ENCODE assay signal across 15 cellular contexts in the genomic region with DNA sequence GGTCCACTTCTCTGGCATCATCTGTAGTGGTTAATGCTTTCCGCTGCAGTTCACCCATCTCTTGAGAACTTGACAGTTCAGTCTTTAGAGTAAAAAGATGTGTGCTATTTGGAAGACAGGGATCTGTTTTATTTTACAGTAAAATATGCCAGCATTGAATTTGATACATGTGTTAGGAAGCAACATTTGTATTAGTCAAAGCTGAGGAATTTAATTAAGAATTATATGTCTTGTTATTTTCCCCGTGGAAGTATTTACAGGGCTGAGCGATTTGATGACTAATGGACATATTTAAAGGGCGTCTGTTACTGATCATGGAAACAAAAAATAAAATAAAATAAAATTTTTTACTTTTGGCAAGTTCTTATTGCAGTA.
DNase-seq lines count a peak whose midpoint lies in the region; ATAC-seq and TF ChIP-seq lines count a peak whose summit lies in the region.
"Had no signal": no experiment of that assay in that cellular context is flagged by ENCODE, and none has a peak within 500 bp of the region (broad histone marks: within the 10 kb centered on the region; RNA-seq: fewer than 3 reads in every experiment).

No MANE protein-coding gene starts in this region.

- H3K27ac ChIP-seq in RWPE2 (ENCODE audit: poor library complexity, severe bottlenecking) (peak overlapping the region; percentile 58), heart right ventricle (no peak overlapping the region)

- DNase-seq in EL (peak; percentile 78), RWPE2 (ENCODE audit: low spot score) (no peak), fibroblast of mammary gland (ENCODE audit: low read depth) (peak; percentile 83), renal cortical epithelial cell (ENCODE audit: low read depth) (peak; percentile 76), heart right ventricle (no peak), NCI-H345 (lab: John Stamatoyannopoulos, UW) (no peak)
- DNase-seq: erythroblast; left cardiac atrium; NCI-H1694; NCI-H82; stimulated activated CD8-positive, alpha-beta memory T cell treated with anti-CD3 and anti-CD28 coated beads, Interleukin-4, amount 100 ng/mL, for 48 hours had no signal

- intact Hi-C loops in heart right ventricle (cut with DNase I): loop anchor here in 1 of 10 donors (5.0 kb wide), 1 partner anchor 39 kb away; no protein-coding TSS in a partner anchor

- TF ChIP-seq CTCF in RWPE2 (IDR thresholded peaks at IDR 0.05; ENCODE audit: poor library complexity, severe bottlenecking) (no peak), fibroblast of mammary gland (conservative IDR thresholded peaks at IDR 0.05; ENCODE audit: control insufficient read depth, insufficient read depth, low read depth, low read length) (no peak), heart right ventricle (IDR thresholded peaks at IDR 0.05) (no peak)

- H3K4me1 ChIP-seq in RWPE2 (ENCODE audit: insufficient read depth, poor library complexity, severe bottlenecking) (peaks cover 25% of the 10 kb centered on the region), heart right ventricle (peaks cover 0 to 18% (median 0%) of the 10 kb centered on the region in 9 donors)
- H3K4me1 ChIP-seq: ascending aorta had no signal

- ATAC-seq in RWPE2 (ENCODE audit: low read depth) (peak; percentile 89), heart right ventricle (no peak), GM18870 (IDR thresholded peaks at IDR 0.05; ENCODE audit: unreplicated experiment) (no peak), HG03025 (IDR thresholded peaks at IDR 0.05; ENCODE audit: low FRiP score, unreplicated experiment) (no peak)
- ATAC-seq: WTC11 had no signal

- H3K36me3 ChIP-seq in RWPE2 (ENCODE audit: low read depth) (no peaks in the 10 kb centered on the region), heart right ventricle (peaks cover 0 to 3% (median 0%) of the 10 kb centered on the region in 9 donors)
- H3K36me3 ChIP-seq: ascending aorta had no signal

- WGBS in heart right ventricle, 2 donors: 83 to 87% methylated on average over 4 of the region's 4 CpGs

- H3K27me3 ChIP-seq in RWPE2 (ENCODE audit: insufficient read depth, poor library complexity, severe bottlenecking): no peaks in the 10 kb centered on the region
- H3K27me3 ChIP-seq in heart right ventricle: no peaks in the 10 kb centered on the region
- H3K27me3 ChIP-seq: ascending aorta had no signal

- H3K9me3 ChIP-seq in RWPE2 (ENCODE audit: severe bottlenecking) (no peaks in the 10 kb centered on the region), heart right ventricle (peaks cover 0 to 7% (median 0%) of the 10 kb centered on the region in 11 donors)
- H3K9me3 ChIP-seq: ascending aorta had no signal

- H3K4me3 ChIP-seq in RWPE2 (ENCODE audit: severe bottlenecking): no peak overlapping the region
- no peak overlapping the region for H3K4me3 ChIP-seq in fibroblast of mammary gland (ENCODE audit: control insufficient read depth, low read depth, low read length)
- H3K4me3 ChIP-seq in heart right ventricle: no peak overlapping the region
- H3K4me3 ChIP-seq: ascending aorta had no signal

Comparison
In these comparisons a context has a peak if more than half of its experiments do, and no peak if none do; other contexts are left out.
1. DNase-seq: peak in EL (single experiment), fibroblast of mammary gland (single experiment) and renal cortical epithelial cell (single experiment); none in RWPE2 (single experiment), heart right ventricle (0 of 2) and NCI-H345 (single experiment).